Comparison of ENCODE assay signal across 8 cellular contexts in genomic region chr1:226063362-226064167, GRCh38. TPM values are rescaled to one million over a fixed set of nuclear protein-coding genes. Genes with fewer than 3 reads are reported as not detected.
A peak's percentile ranks its signal among the peaks of the same experiment; 100 is the strongest.
DNase-seq lines count a peak whose midpoint lies in the region; ATAC-seq, FAIRE-seq and TF ChIP-seq lines count a peak whose summit lies in the region.

No MANE protein-coding gene starts in this region.

- intact Hi-C loops in Right ventricle myocardium inferior (cut with DNase I) = loop anchor here (1.0 to 5.0 kb wide), 3 partner anchors 47 to 124 kb away; partner anchors contain the start of gene ACBD3

- H2AFZ ChIP-seq in parathyroid adenoma = peak overlapping the region; percentile 78

- H3K36me3 Mint-ChIP-seq in activated naive CD4-positive, alpha-beta T cell treated with anti-CD3 and anti-CD28 coated beads, Interleukin-2, amount 50 U/mL, for 24 hours = peaks cover 17% of the 10 kb centered on the region

- peak overlapping the region; percentile 99 for H3K27ac Mint-ChIP-seq in activated naive CD4-positive, alpha-beta T cell treated with anti-CD3 and anti-CD28 coated beads, Interleukin-2, amount 50 U/mL, for 24 hours

- TF ChIP-seq EP300 in A549 (IDR thresholded peaks at IDR 0.05) = no peak

- peaks cover 26% of the 10 kb centered on the region for H3K79me2 ChIP-seq in parathyroid adenoma

- H3K9me3 ChIP-seq in A549 = no peaks in the 10 kb centered on the region
- H3K9me3 ChIP-seq in Peyer's patch = no peaks in the 10 kb centered on the region
- H3K9me3 ChIP-seq in parathyroid adenoma (ENCODE audit: control insufficient read depth, low read length) = no peaks in the 10 kb centered on the region

- H3K27me3 Mint-ChIP-seq in activated naive CD4-positive, alpha-beta T cell treated with anti-CD3 and anti-CD28 coated beads, Interleukin-2, amount 50 U/mL, for 24 hours = no peaks in the 10 kb centered on the region

- FAIRE-seq in A549 (lab: Jason Lieb, UNC) = no peak

- H3K4me3 Mint-ChIP-seq in activated naive CD4-positive, alpha-beta T cell treated with anti-CD3 and anti-CD28 coated beads, Interleukin-2, amount 50 U/mL, for 24 hours = peak overlapping the region; percentile 99

- peak overlapping the region; percentile 96 to 98 for H3K27ac ChIP-seq in A549
- H3K27ac ChIP-seq in Peyer's patch = peak overlapping the region; percentile 90 to 99 (median 98)
- peak overlapping the region; percentile 99 for H3K27ac ChIP-seq in parathyroid adenoma

- POLR2A ChIA-PET in A549 (lab: Yijun Ruan, JAX) = interaction anchor here (0.7 to 4.3 kb wide), 11 partner anchors 11 to 140 kb away, joined by 3 to 132 read pairs (median 12); partner anchors contain the start of genes PYCR2 and SDE2

- H3K9me3 Mint-ChIP-seq in activated naive CD4-positive, alpha-beta T cell treated with anti-CD3 and anti-CD28 coated beads, Interleukin-2, amount 50 U/mL, for 24 hours = no peaks in the 10 kb centered on the region

- TF ChIP-seq RAD21 in A549 (conservative IDR thresholded peaks at IDR 0.05 in 1 of 2, IDR thresholded peaks at IDR 0.05 in 1 of 2) = no peak

- H3K36me3 ChIP-seq in Peyer's patch = peaks cover 0 to 30% (median 0%) of the 10 kb centered on the region in 3 donors
- H3K36me3 ChIP-seq in parathyroid adenoma (ENCODE audit: control insufficient read depth, insufficient read depth, low read length) = no peaks in the 10 kb centered on the region

- no peak for TF ChIP-seq CTCF in A549 (IDR thresholded peaks at IDR 0.05)
- no peak for TF ChIP-seq CTCF in GM13977 (IDR thresholded peaks at IDR 0.05; ENCODE audit: extremely low read depth, insufficient read depth, missing control alignments)
- TF ChIP-seq CTCF in Peyer's patch (IDR thresholded peaks at IDR 0.05) = no peak
- no peak for TF ChIP-seq CTCF in parathyroid adenoma (IDR thresholded peaks at IDR 0.05)

- H3K9ac ChIP-seq in parathyroid adenoma = peak overlapping the region; percentile 95

- WGBS in A549 (ENCODE audit: missing lambda C conversion rate) = 1% methylated on average over 37 of the region's 37 CpGs

- H3K4me1 ChIP-seq in A549 = peaks cover 31% of the 10 kb centered on the region
- H3K4me1 ChIP-seq in Peyer's patch = peaks cover 0 to 47% (median 13%) of the 10 kb centered on the region in 4 donors
- peaks cover 9% of the 10 kb centered on the region for H3K4me1 ChIP-seq in parathyroid adenoma

- CTCF ChIA-PET in A549 (lab: Yijun Ruan, JAX) = interaction anchor here (0.6 to 2.3 kb wide), 10 partner anchors 10 to 131 kb away, joined by 3 to 8 read pairs (median 4); no protein-coding TSS in a partner anchor

- H3K4me3 ChIP-seq in A549 (peak overlapping the region; percentile 76), Peyer's patch (peak overlapping the region; percentile 59 to 84 (median 72)), parathyroid adenoma (ENCODE audit: low read depth, low read length) (peak overlapping the region; percentile 98)

- H3K4me2 ChIP-seq in A549 = peak overlapping the region; percentile 83
- H3K4me2 ChIP-seq in parathyroid adenoma (ENCODE audit: low read length) = peak overlapping the region; percentile 63

- no peaks in the 10 kb centered on the region for H3K27me3 ChIP-seq in Peyer's patch
- H3K27me3 ChIP-seq in parathyroid adenoma (ENCODE audit: control insufficient read depth, insufficient read depth, low read length) = no peaks in the 10 kb centered on the region

- in situ Hi-C loops in GM13977 (cut with MboI; ENCODE audit: low pct_unique_long_range_greater_than_20kb, low sequenced_read_pairs, unreplicated experiment) = no loop called here

- peaks cover 58% of the 10 kb centered on the region for H3K4me1 Mint-ChIP-seq in activated naive CD4-positive, alpha-beta T cell treated with anti-CD3 and anti-CD28 coated beads, Interleukin-2, amount 50 U/mL, for 24 hours

- no peak for TF ChIP-seq POLR2A in A549 (IDR thresholded peaks at IDR 0.05; ENCODE audit: low read length)
- TF ChIP-seq POLR2A in Peyer's patch (IDR thresholded peaks at IDR 0.05) = no peak

- ATAC-seq in A549 = peak; percentile 15 to 18; a peak in 4 of 6 replicates
- peak; percentile 5 for ATAC-seq in HG03045 (IDR thresholded peaks at IDR 0.05; ENCODE audit: unreplicated experiment)
- no peak for ATAC-seq in Right ventricle myocardium inferior
- no peak for ATAC-seq in GM19452 (IDR thresholded peaks at IDR 0.05; ENCODE audit: unreplicated experiment)

- DNase-seq in A549 (ENCODE audit: low read depth in 1 of 2, low spot score in 1 of 2) (peak; percentile 15 to 31), GM13977 (ENCODE audit: low spot score) (peak; percentile 50), Peyer's patch (peak; percentile 49 to 74 (median 70)), Right ventricle myocardium inferior (ENCODE audit: missing footprints) (peak; percentile 76)

TF ChIP-seq in A549, 52 proteins besides CTCF, POLR2A, EP300 and RAD21:
- no peak for TF ChIP-seq EHMT2 (IDR thresholded peaks at IDR 0.05; ENCODE audit: low read depth)
- TF ChIP-seq, protein P1, sequence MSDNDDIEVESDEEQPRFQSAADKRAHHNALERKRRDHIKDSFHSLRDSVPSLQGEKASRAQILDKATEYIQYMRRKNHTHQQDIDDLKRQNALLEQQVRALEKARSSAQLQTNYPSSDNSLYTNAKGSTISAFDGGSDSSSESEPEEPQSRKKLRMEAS (IDR thresholded peaks at IDR 0.05) = peak; percentile 45; the same call in 1 of the 2 replicates
- no peak for TF ChIP-seq BHLHE40 (IDR thresholded peaks at IDR 0.05; ENCODE audit: low read depth, low read length)
- TF ChIP-seq PHF8 (IDR thresholded peaks at IDR 0.05; ENCODE audit: borderline replicate concordance, low read depth) = no peak
- TF ChIP-seq FOSB (CRISPR knock-in tag; IDR thresholded peaks at IDR 0.05) = peak; percentile 74
- TF ChIP-seq JUN (IDR thresholded peaks at IDR 0.05) = no peak
- no peak for TF ChIP-seq ZSCAN20 (CRISPR knock-in tag; IDR thresholded peaks at IDR 0.05)
- no peak for TF ChIP-seq CHD4 (IDR thresholded peaks at IDR 0.05; ENCODE audit: borderline replicate concordance)
- no peak for TF ChIP-seq HOXA7 (CRISPR knock-in tag; IDR thresholded peaks at IDR 0.05)
- no peak for TF ChIP-seq SREBF2 (IDR thresholded peaks at IDR 0.05)
- no peak for TF ChIP-seq HEYL (CRISPR knock-in tag; IDR thresholded peaks at IDR 0.05)
- TF ChIP-seq HOXB5 (CRISPR knock-in tag; IDR thresholded peaks at IDR 0.05) = no peak

RNA-seq across cellular contexts. Expression of gene H3-3A, which starts 1.0 kb away (rescaled TPM):
- polyA plus RNA-seq in A549 (2011; rRNA removed) (366 and 457 TPM in 2 replicates), A549 (2017; fragmentation: RNase III; extraction: RNeasy Plus Mini Kit Qiagen cat#74134 plus additional on column Dnase treatment) (451 to 534 TPM (median 530 TPM) in 3 replicates)
- polyA plus RNA-seq in A549 (2012; cell fraction: cytosol; rRNA removed) = 369 and 462 TPM in 2 replicates
- 137 and 170 TPM in 2 replicates for polyA plus RNA-seq in A549 (2012; cell fraction: nucleus; rRNA removed)
- polyA minus RNA-seq in A549 (2011; rRNA and poly(A)+ RNA removed) = 54.3 and 60.0 TPM in 2 replicates
- total RNA-seq in Peyer's patch (100 to 1,000 TPM; 202 to 340 (median 291) TPM), Right ventricle myocardium inferior (348 TPM)

Comparison
In these comparisons a context has a peak if more than half of its experiments do, and no peak if none do; other contexts are left out.
1. ATAC-seq: peak in A549 (2 of 2) and HG03045 (single experiment); none in Right ventricle myocardium inferior (single experiment) and GM19452 (single experiment).
2. DNase-seq: peak in every context shown above with its lines; median percentile 76 in Right ventricle myocardium inferior; 70 in Peyer's patch; 50 in GM13977; 23 in A549.
3. Peak in every context shown above with its lines, with median percentiles within 50 percentile points of each other: H3K27ac ChIP-seq and H3K4me3 ChIP-seq.